ENCODE assay signal across 11 cellular contexts in genomic region chr20:1809611-1810510, GRCh38.
A peak's percentile ranks its signal among the peaks of the same experiment; 100 is the strongest.
DNase-seq lines count a peak whose midpoint lies in the region; ATAC-seq, FAIRE-seq and TF ChIP-seq lines count a peak whose summit lies in the region.
"Had no signal": no experiment of that assay in that cellular context is flagged by ENCODE, and none has a peak within 500 bp of the region (broad histone marks: within the 10 kb centered on the region; RNA-seq: fewer than 3 reads in every experiment).

No MANE protein-coding gene starts in this region.

- CTCF ChIA-PET in HepG2 (lab: Yijun Ruan, JAX; ENCODE audit: low intra/inter-chr PET ratio, low total read pairs): no interaction called here

- no peaks in the 10 kb centered on the region for H4K20me1 ChIP-seq in HepG2 (ENCODE audit: insufficient read depth, low read length)

- FAIRE-seq in bronchial epithelial cell (lab: Jason Lieb, UNC): peak; percentile 79
- FAIRE-seq in HepG2 (lab: Jason Lieb, UNC): peak; percentile 4

- peak overlapping the region in 1 of 2 donors; percentile 77 for H3K27ac ChIP-seq in right atrium auricular region
- no peak overlapping the region for H3K27ac ChIP-seq in HepG2 (ENCODE audit: extremely low read length, insufficient read depth, low read length)
- peak overlapping the region in 2 of 4 donors; percentile 21 to 75 for H3K27ac ChIP-seq in gastroesophageal sphincter

- ATAC-seq in left ventricle myocardium superior (no peak), HepG2 (no peak), GM18520 (IDR thresholded peaks at IDR 0.05; ENCODE audit: unreplicated experiment) (no peak), gastroesophageal sphincter (no peak), esophagus mucosa (no peak)
- ATAC-seq: natural killer cell, T-helper 17 cell had no signal

- TF ChIP-seq POLR2A in HepG2 (IDR thresholded peaks at IDR 0.05; ENCODE audit: insufficient read depth in 1 of 2, low read depth in 2 of 2, low read length in 2 of 2) (no peak), gastroesophageal sphincter (IDR thresholded peaks at IDR 0.05) (no peak)

- no peaks in the 10 kb centered on the region for H3K79me2 ChIP-seq in HepG2 (ENCODE audit: insufficient read depth, low read length)

- intact Hi-C loops in left ventricle myocardium superior (cut with micrococcal nuclease) (loop anchor here (10.0 kb wide), 1 partner anchor 85 kb away; the partner anchor contains the start of gene SIRPA), HepG2 (cut with micrococcal nuclease; ENCODE audit: unreplicated experiment) (no loop called here)

- no peak overlapping the region for H3K9ac ChIP-seq in HepG2 (ENCODE audit: insufficient read depth, low read depth, low read length)

- in situ Hi-C loops in HepG2 (cut with HindIII; ENCODE audit: extremely low pct_ligation_motif_present, low pct_unique_long_range_greater_than_20kb): no loop called here

- no peak overlapping the region for H3K4me3 ChIP-seq in right atrium auricular region
- no peak overlapping the region for H3K4me3 ChIP-seq in bronchial epithelial cell (ENCODE audit: low read depth, low read length)
- no peak overlapping the region for H3K4me3 ChIP-seq in HepG2 (replicated peaks in 1 of 3; ENCODE audit: insufficient read depth in 1 of 3, low read depth in 2 of 3, low read length in 3 of 3)
- no peak overlapping the region for H3K4me3 ChIP-seq in gastroesophageal sphincter

- H3K4me1 ChIP-seq in right atrium auricular region (peaks cover 0 to 37% of the 10 kb centered on the region in 2 donors), HepG2 (ENCODE audit: insufficient read depth, low read length) (peaks cover 46% of the 10 kb centered on the region), gastroesophageal sphincter (peaks cover 0 to 42% (median 26%) of the 10 kb centered on the region in 3 donors)

- no TSS peak for BruUV-seq in HepG2 (replicated peaks; lab: Mats Ljungman, UMichigan)

- TF ChIP-seq CTCF in right atrium auricular region (IDR thresholded peaks at IDR 0.05): no peak
- TF ChIP-seq CTCF in bronchial epithelial cell (IDR thresholded peaks at IDR 0.05; ENCODE audit: insufficient read depth, low read length, severe bottlenecking): no peak
- no peak; the same call in 1 of the 2 replicates for TF ChIP-seq CTCF in HepG2 (CRISPR knock-in tag; IDR thresholded peaks at IDR 0.05)
- TF ChIP-seq CTCF in gastroesophageal sphincter (IDR thresholded peaks at IDR 0.05): no peak

- POLR2A ChIA-PET in HepG2 (lab: Yijun Ruan, JAX): interaction anchor here (1.2 kb wide), 1 partner anchor 64 kb away, joined by 4 read pairs; no protein-coding TSS in a partner anchor

- 89% methylated on average over 10 of the region's 10 CpGs for WGBS in HepG2 (ENCODE audit: low lambda C conversion rate)
- 60 to 62% methylated on average over 6 of the region's 10 CpGs for WGBS in gastroesophageal sphincter (ENCODE audit: low coverage in 1 of 2), 2 donors

- no peaks in the 10 kb centered on the region for H3K9me3 ChIP-seq in right atrium auricular region
- no peaks in the 10 kb centered on the region for H3K9me3 ChIP-seq in HepG2 (ENCODE audit: low read length)
- no peaks in the 10 kb centered on the region for H3K9me3 ChIP-seq in gastroesophageal sphincter

- no peak for TF ChIP-seq RAD21 in HepG2 (CRISPR knock-in tag; IDR thresholded peaks at IDR 0.05)

- no peak overlapping the region for H2AFZ ChIP-seq in HepG2 (ENCODE audit: low read length)

- TF ChIP-seq EP300 in HepG2 (IDR thresholded peaks at IDR 0.05; ENCODE audit: low read depth in 2 of 2, low read length in 2 of 2) (no peak), HepG2 (CRISPR knock-in tag; IDR thresholded peaks at IDR 0.05; ENCODE audit: borderline replicate concordance) (no peak), gastroesophageal sphincter (IDR thresholded peaks at IDR 0.05) (no peak)

- H3K36me3 ChIP-seq in right atrium auricular region (no peaks in the 10 kb centered on the region), bronchial epithelial cell (ENCODE audit: control insufficient read depth, insufficient read depth, low read length) (no peaks in the 10 kb centered on the region), HepG2 (replicated peaks in 1 of 2; ENCODE audit: control insufficient read depth in 1 of 2, insufficient read depth in 2 of 2, low read length in 2 of 2) (no peaks in the 10 kb centered on the region), gastroesophageal sphincter (no peaks in the 10 kb centered on the region)

- H3K27me3 ChIP-seq in right atrium auricular region (no peaks in the 10 kb centered on the region), bronchial epithelial cell (ENCODE audit: control insufficient read depth, insufficient read depth, low read length) (no peaks in the 10 kb centered on the region), HepG2 (ENCODE audit: control insufficient read depth in 1 of 2, insufficient read depth in 2 of 2, low read length in 2 of 2) (no peaks in the 10 kb centered on the region), gastroesophageal sphincter (no peaks in the 10 kb centered on the region)

- DNase-seq in right atrium auricular region (ENCODE audit: low spot score) (peak; percentile 50), left ventricle myocardium superior (no peak), bronchial epithelial cell (ENCODE audit: low read depth) (peak; percentile 91), HepG2 (ENCODE audit: low spot score) (no peak)
- no peak for DNase-seq in activated CD4-positive, alpha-beta T cell treated with anti-CD3 and anti-CD28 coated beads for 1 hour
- DNase-seq: natural killer cell, NCI-H524, T-helper 17 cell had no signal

- no peak overlapping the region for H3K4me2 ChIP-seq in HepG2 (ENCODE audit: low read depth, low read length)

TF ChIP-seq in HepG2, 621 proteins besides CTCF, POLR2A, EP300 and RAD21:
- TF ChIP-seq, protein P1, sequence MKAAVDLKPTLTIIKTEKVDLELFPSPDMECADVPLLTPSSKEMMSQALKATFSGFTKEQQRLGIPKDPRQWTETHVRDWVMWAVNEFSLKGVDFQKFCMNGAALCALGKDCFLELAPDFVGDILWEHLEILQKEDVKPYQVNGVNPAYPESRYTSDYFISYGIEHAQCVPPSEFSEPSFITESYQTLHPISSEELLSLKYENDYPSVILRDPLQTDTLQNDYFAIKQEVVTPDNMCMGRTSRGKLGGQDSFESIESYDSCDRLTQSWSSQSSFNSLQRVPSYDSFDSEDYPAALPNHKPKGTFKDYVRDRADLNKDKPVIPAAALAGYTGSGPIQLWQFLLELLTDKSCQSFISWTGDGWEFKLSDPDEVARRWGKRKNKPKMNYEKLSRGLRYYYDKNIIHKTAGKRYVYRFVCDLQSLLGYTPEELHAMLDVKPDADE (CRISPR knock-in tag; IDR thresholded peaks at IDR 0.05): no peak
- TF ChIP-seq ZNF335 (CRISPR knock-in tag; IDR thresholded peaks at IDR 0.05) (no peak), NFYB (CRISPR knock-in tag; IDR thresholded peaks at IDR 0.05) (no peak), ZNF777 (CRISPR knock-in tag; IDR thresholded peaks at IDR 0.05) (no peak), NONO (IDR thresholded peaks at IDR 0.05) (no peak), NONO (CRISPR knock-in tag; conservative IDR thresholded peaks at IDR 0.05) (no peak), KAT2B (IDR thresholded peaks at IDR 0.05; ENCODE audit: borderline replicate concordance, low read depth, low read length) (no peak), CEBPG (CRISPR knock-in tag; IDR thresholded peaks at IDR 0.05) (no peak), KLF9 (CRISPR knock-in tag; IDR thresholded peaks at IDR 0.05; ENCODE audit: low read depth) (no peak), RCOR2 (CRISPR knock-in tag; IDR thresholded peaks at IDR 0.05) (no peak), SNAPC2 (CRISPR knock-in tag; IDR thresholded peaks at IDR 0.05) (no peak), NFE2 (CRISPR knock-in tag; IDR thresholded peaks at IDR 0.05) (no peak), SKI (IDR thresholded peaks at IDR 0.05; ENCODE audit: partially characterized antibody) (no peak)
- TF ChIP-seq, protein P2, sequence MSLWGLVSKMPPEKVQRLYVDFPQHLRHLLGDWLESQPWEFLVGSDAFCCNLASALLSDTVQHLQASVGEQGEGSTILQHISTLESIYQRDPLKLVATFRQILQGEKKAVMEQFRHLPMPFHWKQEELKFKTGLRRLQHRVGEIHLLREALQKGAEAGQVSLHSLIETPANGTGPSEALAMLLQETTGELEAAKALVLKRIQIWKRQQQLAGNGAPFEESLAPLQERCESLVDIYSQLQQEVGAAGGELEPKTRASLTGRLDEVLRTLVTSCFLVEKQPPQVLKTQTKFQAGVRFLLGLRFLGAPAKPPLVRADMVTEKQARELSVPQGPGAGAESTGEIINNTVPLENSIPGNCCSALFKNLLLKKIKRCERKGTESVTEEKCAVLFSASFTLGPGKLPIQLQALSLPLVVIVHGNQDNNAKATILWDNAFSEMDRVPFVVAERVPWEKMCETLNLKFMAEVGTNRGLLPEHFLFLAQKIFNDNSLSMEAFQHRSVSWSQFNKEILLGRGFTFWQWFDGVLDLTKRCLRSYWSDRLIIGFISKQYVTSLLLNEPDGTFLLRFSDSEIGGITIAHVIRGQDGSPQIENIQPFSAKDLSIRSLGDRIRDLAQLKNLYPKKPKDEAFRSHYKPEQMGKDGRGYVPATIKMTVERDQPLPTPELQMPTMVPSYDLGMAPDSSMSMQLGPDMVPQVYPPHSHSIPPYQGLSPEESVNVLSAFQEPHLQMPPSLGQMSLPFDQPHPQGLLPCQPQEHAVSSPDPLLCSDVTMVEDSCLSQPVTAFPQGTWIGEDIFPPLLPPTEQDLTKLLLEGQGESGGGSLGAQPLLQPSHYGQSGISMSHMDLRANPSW (CRISPR knock-in tag; IDR thresholded peaks at IDR 0.05; ENCODE audit: borderline replicate concordance): no peak

Comparison
In these comparisons a context has a peak if more than half of its experiments do, and no peak if none do; other contexts are left out.
1. DNase-seq: peak in right atrium auricular region (single experiment) and bronchial epithelial cell (single experiment); none in left ventricle myocardium superior (single experiment), HepG2 (single experiment) and activated CD4-positive, alpha-beta T cell treated with anti-CD3 and anti-CD28 coated beads for 1 hour (single experiment).